In the genomic region with DNA sequence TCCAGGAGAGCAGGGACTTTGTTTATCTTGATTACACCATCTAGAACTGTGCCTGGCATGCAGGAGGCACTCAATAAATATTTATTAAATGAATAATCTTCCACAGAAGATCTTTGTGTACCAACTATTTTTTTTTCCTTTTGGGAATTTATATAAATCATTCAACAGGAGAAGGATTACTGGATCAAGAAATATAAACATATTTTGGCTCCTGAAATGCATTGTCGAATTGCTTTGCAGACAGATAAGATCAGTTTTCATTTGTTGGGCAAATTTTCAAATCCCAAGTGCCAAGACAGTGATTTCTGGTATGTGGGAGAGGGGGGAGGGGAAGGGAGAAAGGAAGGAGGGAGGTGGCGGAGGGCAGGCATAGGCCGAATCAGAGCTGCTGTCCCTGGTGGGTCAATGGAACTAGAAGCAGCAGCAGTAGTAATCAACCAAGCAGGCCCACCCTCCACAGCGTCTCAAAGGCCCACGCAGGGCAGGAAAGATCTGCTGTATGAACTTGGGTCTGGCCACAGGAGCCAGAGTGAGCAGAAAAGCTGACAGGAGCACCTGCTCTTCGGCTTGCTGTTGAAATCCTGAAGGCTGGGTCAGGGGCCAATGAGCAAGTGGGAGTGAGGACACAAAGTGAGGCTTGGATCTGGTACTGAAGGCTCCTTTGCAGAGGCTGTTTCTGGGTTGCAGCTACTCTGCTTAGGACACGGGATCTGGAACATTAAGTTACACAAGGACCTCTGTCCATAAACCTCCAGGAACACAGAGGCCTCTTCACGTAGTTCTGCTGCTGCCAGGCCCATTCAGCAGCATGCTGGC, we compare ENCODE assay signal across 1 cellular context.
TF ChIP-seq lines count a peak whose summit lies in the region.

No MANE protein-coding gene starts in this region.

TF ChIP-seq in GM23338, 12 proteins besides CTCF, POLR2A, EP300 and RAD21 (continued from another document):
- TF ChIP-seq STAT1 (IDR thresholded peaks at IDR 0.05; ENCODE audit: unreplicated experiment) = no peak
- TF ChIP-seq, protein P1, sequence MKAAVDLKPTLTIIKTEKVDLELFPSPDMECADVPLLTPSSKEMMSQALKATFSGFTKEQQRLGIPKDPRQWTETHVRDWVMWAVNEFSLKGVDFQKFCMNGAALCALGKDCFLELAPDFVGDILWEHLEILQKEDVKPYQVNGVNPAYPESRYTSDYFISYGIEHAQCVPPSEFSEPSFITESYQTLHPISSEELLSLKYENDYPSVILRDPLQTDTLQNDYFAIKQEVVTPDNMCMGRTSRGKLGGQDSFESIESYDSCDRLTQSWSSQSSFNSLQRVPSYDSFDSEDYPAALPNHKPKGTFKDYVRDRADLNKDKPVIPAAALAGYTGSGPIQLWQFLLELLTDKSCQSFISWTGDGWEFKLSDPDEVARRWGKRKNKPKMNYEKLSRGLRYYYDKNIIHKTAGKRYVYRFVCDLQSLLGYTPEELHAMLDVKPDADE (IDR thresholded peaks at IDR 0.05) = no peak
- TF ChIP-seq EZH2 (IDR thresholded peaks at IDR 0.05; ENCODE audit: low read depth, unreplicated experiment) = no peak
- no peak for TF ChIP-seq POLR2AphosphoS5 (IDR thresholded peaks at IDR 0.05; ENCODE audit: low read depth)
- no peak for TF ChIP-seq JUNB (IDR thresholded peaks at IDR 0.05; ENCODE audit: unreplicated experiment)
TF ChIP-seq in GM23338: peak in this region for 0.
